Comparison of ENCODE assay signal across 22 cellular contexts in genomic region chr6:148240866-148241477, GRCh38.
DNase-seq lines count a peak whose midpoint lies in the region; ATAC-seq and TF ChIP-seq lines count a peak whose summit lies in the region.
"Had no signal": no experiment of that assay in that cellular context is flagged by ENCODE, and none has a peak within 500 bp of the region (broad histone marks: within the 10 kb centered on the region; RNA-seq: fewer than 3 reads in every experiment).

No MANE protein-coding gene starts in this region.

- H3K4me2 ChIP-seq in SK-N-SH, result peak overlapping the region; percentile 34; the same call in 1 of the 2 replicates
- H3K4me2 ChIP-seq in skeletal muscle satellite cell (ENCODE audit: low read length), result peak overlapping the region; percentile 49

- H3K27ac ChIP-seq in SK-N-SH (ENCODE audit: low read depth in 2 of 2, low read length in 1 of 2), result peak overlapping the region in 1 of 2 experiments; percentile 98; a peak in 3 of 4 replicates
- H3K27ac ChIP-seq: psoas muscle had no signal

- DNase-seq in GM03348 (ENCODE audit: low spot score) (peak; percentile 26), SK-N-SH (no peak), fibroblast of gingiva (ENCODE audit: low read depth) (peak; percentile 11), DMS53 treated with DMSO at 0.1 percent for 48 hours (lab: John Stamatoyannopoulos, UW; ENCODE audit: unreplicated experiment) (no peak)
- DNase-seq in activated T-cell treated with anti-CD3 and anti-CD28 coated beads, Interleukin-2, amount 50 U/mL, for 48 hours, result no peak
- DNase-seq: activated CD4-positive, alpha-beta T cell treated with anti-CD3 and anti-CD28 coated beads, Interleukin-2, amount 50 U/mL, for 48 hours; activated T-cell treated with anti-CD3 and anti-CD28 coated beads, Interleukin-2, amount 50 U/mL, for 1 hour; Calu3; effector memory CD8-positive, alpha-beta T cell; GDM1; glutamatergic neuron; H7; natural killer cell; NCI-H2029; NCI-H510A treated with DMSO at 0.1 percent for 48 hours; stimulated activated CD4-positive, alpha-beta T cell treated with anti-CD3 and anti-CD28 coated beads, Interleukin-1b, Interleukin-23, amount 100 ng/mL, for 48 hours; substantia nigra had no signal

- no peaks in the 10 kb centered on the region for H3K79me2 ChIP-seq in SK-N-SH (ENCODE audit: insufficient read depth)

- no peak for ATAC-seq in HG02981 (IDR thresholded peaks at IDR 0.05; ENCODE audit: unreplicated experiment)
- ATAC-seq in GM21786 (IDR thresholded peaks at IDR 0.05; ENCODE audit: unreplicated experiment), result no peak
- ATAC-seq: effector memory CD8-positive, alpha-beta T cell; natural killer cell; Panc1; psoas muscle had no signal

- H3K27me3 ChIP-seq in SK-N-SH (ENCODE audit: insufficient read depth) (no peaks in the 10 kb centered on the region), skeletal muscle satellite cell (ENCODE audit: control insufficient read depth, insufficient read depth, low read length) (no peaks in the 10 kb centered on the region)

- no peaks in the 10 kb centered on the region for H4K20me1 ChIP-seq in SK-N-SH (ENCODE audit: insufficient read depth)

- CTCF ChIA-PET in SK-N-SH (lab: Yijun Ruan, JAX), result no interaction called here

- H3F3A ChIP-seq in SK-N-SH (replicated peaks; ENCODE audit: insufficient read depth), result peaks cover 30% of the 10 kb centered on the region

- no peaks in the 10 kb centered on the region for H3K36me3 ChIP-seq in SK-N-SH (replicated peaks in 1 of 2; ENCODE audit: control insufficient read depth in 1 of 2, insufficient read depth in 2 of 2, low read length in 1 of 2)
- H3K36me3 ChIP-seq in skeletal muscle satellite cell (ENCODE audit: insufficient read depth, low read length), result no peaks in the 10 kb centered on the region

- TF ChIP-seq RAD21 in SK-N-SH (IDR thresholded peaks at IDR 0.05; ENCODE audit: low read length), result no peak

- H3K4me3 ChIP-seq in SK-N-SH (ENCODE audit: low read depth in 2 of 2, low read length in 1 of 2) (no peak overlapping the region; a peak in 1 of 4 replicates), skeletal muscle satellite cell (ENCODE audit: low read length) (peak overlapping the region; percentile 5)
- H3K4me3 ChIP-seq: psoas muscle had no signal

- POLR2A ChIA-PET in SK-N-SH (lab: Yijun Ruan, JAX), result no interaction called here

- H3K9me3 ChIP-seq in SK-N-SH (no peaks in the 10 kb centered on the region), skeletal muscle satellite cell (replicated peaks; ENCODE audit: low read length) (no peaks in the 10 kb centered on the region)
- H3K9me3 ChIP-seq: psoas muscle had no signal

- H3K4me1 ChIP-seq in SK-N-SH (ENCODE audit: control insufficient read depth in 1 of 2, insufficient read depth in 2 of 2, low read depth in 1 of 2, low read length in 1 of 2) (0 out of 4 replicates have a peak, but pooled peaks cover 0 to 5% of the 10 kb centered on the region in 2 experiments), skeletal muscle satellite cell (ENCODE audit: control insufficient read depth, insufficient read depth, low read length) (peaks cover 36% of the 10 kb centered on the region)

- no peak for TF ChIP-seq EP300 in SK-N-SH (IDR thresholded peaks at IDR 0.05; ENCODE audit: borderline replicate concordance in 1 of 2, low read depth in 1 of 2, low read length in 1 of 2)

- peak overlapping the region; percentile 56; the same call in 1 of the 2 replicates for H3K9ac ChIP-seq in SK-N-SH
- peak overlapping the region; percentile 73 for H3K9ac ChIP-seq in skeletal muscle satellite cell (ENCODE audit: low read depth, low read length)

- H2AFZ ChIP-seq in SK-N-SH (ENCODE audit: low read depth), result no peak overlapping the region

- TF ChIP-seq CTCF in SK-N-SH (IDR thresholded peaks at IDR 0.05), result no peak

- 42% methylated on average over 3 of the region's 3 CpGs for WGBS in SK-N-SH (ENCODE audit: low lambda C conversion rate)

- H3K9me2 ChIP-seq in SK-N-SH, result no peaks in the 10 kb centered on the region

TF ChIP-seq in SK-N-SH, 30 proteins besides CTCF, POLR2A, EP300 and RAD21:
- TF ChIP-seq PBX3 (IDR thresholded peaks at IDR 0.05), result no peak
- TF ChIP-seq USF2 (IDR thresholded peaks at IDR 0.05; ENCODE audit: borderline replicate concordance, low read depth, low read length), result no peak
TF ChIP-seq in SK-N-SH: peak in this region for 0.

Comparison
In these comparisons a context has a peak if more than half of its experiments do, and no peak if none do; other contexts are left out.
1. DNase-seq: peak in GM03348 (single experiment) and fibroblast of gingiva (single experiment); none in SK-N-SH (single experiment), activated T-cell treated with anti-CD3 and anti-CD28 coated beads, Interleukin-2, amount 50 U/mL, for 48 hours (0 of 2) and DMS53 treated with DMSO at 0.1 percent for 48 hours (single experiment).